8 cellular contexts compared by ENCODE assay signal in the genomic region with DNA sequence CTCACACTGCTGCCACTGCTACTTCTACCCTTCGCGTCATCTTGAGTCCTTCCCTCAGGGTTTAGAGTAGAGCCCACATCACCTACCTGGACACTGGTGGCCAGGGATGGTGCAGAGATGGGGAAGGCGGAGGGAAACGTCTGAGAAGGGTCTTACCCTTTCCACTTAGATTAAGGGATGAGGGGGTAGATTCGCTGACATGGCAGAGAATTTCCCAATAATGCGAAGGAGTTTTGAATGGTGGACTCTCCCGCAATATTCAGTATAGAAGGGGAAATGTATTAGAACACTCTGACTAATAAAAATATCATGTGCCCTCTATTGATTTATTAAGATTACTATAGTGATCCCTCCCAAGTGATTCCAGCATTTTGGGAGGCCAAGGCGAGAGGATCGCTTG.
"Had no signal": no experiment of that assay in that cellular context is flagged by ENCODE, and none has a peak within 500 bp of the region (broad histone marks: within the 10 kb centered on the region; RNA-seq: fewer than 3 reads in every experiment).

No MANE protein-coding gene starts in this region.

- DNase-seq: IMR-90, KBM-7, KG1 had no signal

- H3K4me2 ChIP-seq: KMS-11 had no signal

- FAIRE-seq: HTR-8/SVneo, K562 had no signal

- H3K4me3 Mint-ChIP-seq: IgD-negative memory B cell had no signal

- H3K27me3 Mint-ChIP-seq: IgD-negative memory B cell had no signal

- H3K4me1 Mint-ChIP-seq: IgD-negative memory B cell had no signal

- H3K9ac ChIP-seq: KMS-11 had no signal

- H3K36me3 Mint-ChIP-seq: IgD-negative memory B cell had no signal

- ATAC-seq: K562 had no signal

- H3K27ac ChIP-seq: HL-60, KMS-11 had no signal

- H3K27ac Mint-ChIP-seq: IgD-negative memory B cell had no signal

- H3K4me3 ChIP-seq: K562 had no signal
